In the genomic region with DNA sequence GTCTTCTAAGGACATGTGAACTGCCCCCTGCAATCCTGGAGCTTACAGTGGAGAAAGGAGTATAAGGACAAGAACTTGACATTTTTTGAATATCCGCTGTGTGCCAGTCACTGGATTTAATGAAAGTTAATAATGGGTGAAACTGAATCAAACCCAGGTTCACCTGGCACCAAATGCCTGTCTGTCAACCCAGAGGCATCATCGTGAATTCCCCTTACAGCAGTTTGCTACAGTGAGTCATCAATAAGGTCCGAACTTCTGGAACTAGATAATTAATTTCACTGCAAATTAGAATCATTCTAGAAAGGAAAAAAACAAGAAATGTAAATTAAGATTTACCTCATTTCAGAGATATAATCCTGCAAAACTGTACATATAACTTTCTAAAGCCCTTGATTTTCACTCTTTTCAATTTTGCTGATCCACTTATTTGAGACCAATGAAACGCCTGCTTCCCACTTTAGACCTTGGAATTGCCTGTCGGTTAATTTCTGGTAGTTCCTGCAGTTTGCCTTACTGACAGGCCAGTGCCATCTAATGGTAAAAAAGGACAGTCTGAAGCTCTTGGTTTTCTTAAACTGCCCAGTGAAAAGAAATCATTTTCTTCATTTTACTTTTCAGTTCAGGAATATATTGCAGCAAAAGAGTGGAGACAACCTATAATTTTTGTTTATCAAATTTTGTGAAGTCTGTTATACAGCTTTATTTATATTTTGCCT, we compare ENCODE assay signal across 2 cellular contexts.
TF ChIP-seq lines count a peak whose summit lies in the region.

No MANE protein-coding gene starts in this region.

TF ChIP-seq in H1, 55 proteins besides CTCF, POLR2A, EP300 and RAD21:
- TF ChIP-seq BRCA1 (IDR thresholded peaks at IDR 0.05; ENCODE audit: low read depth, low read length) (no peak), TAF7 (optimal IDR thresholded peaks at IDR 0.05; ENCODE audit: borderline replicate concordance, low read depth, low read length) (no peak), HDAC2 (IDR thresholded peaks at IDR 0.05; ENCODE audit: borderline replicate concordance in 1 of 2, low read depth in 2 of 2, low read length in 2 of 2) (no peak), RXRA (IDR thresholded peaks at IDR 0.05; ENCODE audit: insufficient read depth, low read depth, low read length) (no peak), SIRT6 (IDR thresholded peaks at IDR 0.05; ENCODE audit: low read length) (no peak), ZNF274 (IDR thresholded peaks at IDR 0.05; ENCODE audit: borderline replicate concordance, extremely low read depth, low read length) (no peak), BCL11A (IDR thresholded peaks at IDR 0.05; ENCODE audit: low read depth in 2 of 2, low read length in 2 of 2) (no peak), EGR1 (IDR thresholded peaks at IDR 0.05; ENCODE audit: borderline replicate concordance, low read depth, low read length) (no peak)
TF ChIP-seq in H1: peak in this region for 0.

TF ChIP-seq in GM12891, 5 proteins besides CTCF, POLR2A, EP300 and RAD21:
- no peak for TF ChIP-seq POU2F2 (IDR thresholded peaks at IDR 0.05; ENCODE audit: low read depth, low read length)
- TF ChIP-seq PAX5 (IDR thresholded peaks at IDR 0.05; ENCODE audit: insufficient read depth, low read length, severe bottlenecking), result no peak
- TF ChIP-seq SPI1 (IDR thresholded peaks at IDR 0.05; ENCODE audit: low read depth, low read length), result no peak
- TF ChIP-seq POLR2AphosphoS5 (IDR thresholded peaks at IDR 0.05; ENCODE audit: low read depth, low read length), result no peak
